Comparison of ENCODE assay signal across 8 cellular contexts in the genomic region with DNA sequence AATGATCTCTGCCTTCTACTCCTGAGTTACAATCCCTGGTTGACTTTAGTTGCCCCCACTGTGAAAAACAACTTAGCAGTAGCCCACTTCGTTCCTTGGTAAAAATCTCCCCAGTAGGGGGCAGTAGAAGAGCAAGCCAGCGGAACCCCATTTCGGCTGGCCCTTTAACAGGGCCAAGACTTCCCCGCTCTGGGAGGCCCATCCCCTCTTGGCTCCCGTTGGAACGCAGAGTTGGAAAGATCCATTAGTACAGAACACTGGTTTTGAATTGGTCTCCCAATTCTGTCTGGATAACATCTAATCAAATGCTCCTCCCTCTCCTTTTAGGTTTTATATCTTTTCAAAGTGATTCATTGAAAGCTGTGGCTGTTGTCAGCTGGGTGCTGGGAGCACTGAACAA.
A peak's percentile ranks its signal among the peaks of the same experiment; 100 is the strongest.
DNase-seq lines count a peak whose midpoint lies in the region; ATAC-seq, FAIRE-seq and TF ChIP-seq lines count a peak whose summit lies in the region.

No MANE protein-coding gene starts in this region.

- H3K27me3 ChIP-seq in H1 (replicated peaks in 1 of 4; ENCODE audit: control insufficient read depth in 3 of 4, extremely low read depth in 1 of 4, insufficient read depth in 3 of 4, low read length in 3 of 4): no peaks in the 10 kb centered on the region

- peak; percentile 53 to 77 (median 77) for TF ChIP-seq CTCF in H1 (IDR thresholded peaks at IDR 0.05; ENCODE audit: control extremely low read depth in 1 of 3, insufficient read depth in 1 of 3, low read depth in 1 of 3, low read length in 3 of 3)

- CTCF ChIA-PET in activated CD4-positive, alpha-beta T cell treated with anti-CD3 and anti-CD28 coated beads, Interleukin-2, amount 10 ng/mL, durations not matched to agents 7 days and 5 days (lab: Charles Lee): interaction anchor here (0.6 to 2.6 kb wide), 18 partner anchors 9 to 1129 kb away, joined by 3 to 9 read pairs (median 4); no protein-coding TSS in a partner anchor
- CTCF ChIA-PET in H1 (lab: Charles Lee; ENCODE audit: partially characterized antibody): interaction anchor here (0.6 to 4.9 kb wide), 20 partner anchors 9 to 1528 kb away, joined by 3 to 28 read pairs (median 3); no protein-coding TSS in a partner anchor

- H3K36me3 Mint-ChIP-seq in activated CD4-positive, alpha-beta T cell treated with anti-CD3 and anti-CD28 coated beads, Interleukin-2, amount 10 ng/mL, durations not matched to agents 7 days and 5 days (ENCODE audit: low read depth): peaks cover 5% of the 10 kb centered on the region

- no peak overlapping the region for H3K14ac ChIP-seq in H1 (ENCODE audit: insufficient read length)

- H3K4ac ChIP-seq in H1 (replicated peaks; ENCODE audit: insufficient read length, low read depth, low read length): no peak overlapping the region

- H3K9ac ChIP-seq in H1 (replicated peaks in 1 of 4; ENCODE audit: extremely low read depth in 1 of 4, low read depth in 3 of 4, low read length in 3 of 4): no peak overlapping the region

- H2BK15ac ChIP-seq in H1 (ENCODE audit: low read length): 0 out of 2 replicates have a peak overlapping the region, but pooled peaks have one; percentile 53

- no peaks in the 10 kb centered on the region for H3K27me3 Mint-ChIP-seq in activated CD4-positive, alpha-beta T cell treated with anti-CD3 and anti-CD28 coated beads, Interleukin-2, amount 10 ng/mL, durations not matched to agents 7 days and 5 days

- no peak overlapping the region for H4K91ac ChIP-seq in H1 (replicated peaks; ENCODE audit: insufficient read length, low read length)

- H2BK5ac ChIP-seq in H1 (ENCODE audit: low read depth, low read length): no peak overlapping the region

- H2BK12ac ChIP-seq in H1 (ENCODE audit: low read depth, low read length): peak overlapping the region; percentile 62; the same call in 1 of the 2 replicates

- POLR2A ChIA-PET in activated CD4-positive, alpha-beta T cell treated with anti-CD3 and anti-CD28 coated beads, Interleukin-2, amount 10 ng/mL, durations not matched to agents 7 days and 5 days (lab: Charles Lee): interaction anchor here (0.9 kb wide), 1 partner anchor 44 kb away, joined by 5 read pairs; no protein-coding TSS in a partner anchor
- POLR2A ChIA-PET in H1 (lab: Charles Lee; ENCODE audit: partially characterized antibody): no interaction called here

- H3K18ac ChIP-seq in H1 (ENCODE audit: extremely low read depth, low read length): 0 out of 2 replicates have a peak overlapping the region, but pooled peaks have one; percentile 14

- peak overlapping the region; percentile 49 for H3K4me3 Mint-ChIP-seq in activated CD4-positive, alpha-beta T cell treated with anti-CD3 and anti-CD28 coated beads, Interleukin-2, amount 10 ng/mL, durations not matched to agents 7 days and 5 days

- no peak for TF ChIP-seq EP300 in H1 (IDR thresholded peaks at IDR 0.05; ENCODE audit: borderline replicate concordance in 1 of 2, low read depth in 2 of 2, low read length in 2 of 2)

- no peaks in the 10 kb centered on the region for H3K9me3 Mint-ChIP-seq in activated CD4-positive, alpha-beta T cell treated with anti-CD3 and anti-CD28 coated beads, Interleukin-2, amount 10 ng/mL, durations not matched to agents 7 days and 5 days

- no peak overlapping the region for H4K8ac ChIP-seq in H1 (ENCODE audit: extremely low read depth, insufficient read depth, low read length)

- H2BK120ac ChIP-seq in H1 (replicated peaks; ENCODE audit: low read depth, low read length): no peak overlapping the region

- H2AK5ac ChIP-seq in H1 (ENCODE audit: low read depth, low read length): no peak overlapping the region

- no peak overlapping the region for H3K56ac ChIP-seq in H1 (replicated peaks; ENCODE audit: insufficient read length, low read depth, low read length)

- no peak overlapping the region for H3K23ac ChIP-seq in H1 (ENCODE audit: insufficient read length)

- H3K23me2 ChIP-seq in H1 (ENCODE audit: low read depth, low read length): no peaks in the 10 kb centered on the region

- H3K79me2 ChIP-seq in H1 (ENCODE audit: control insufficient read depth in 1 of 2, insufficient read depth in 2 of 2, low read length in 2 of 2): no peaks in the 10 kb centered on the region

- H3K4me3 ChIP-seq in H1 (ENCODE audit: extremely low read depth in 1 of 4, insufficient read depth in 2 of 4, low read depth in 3 of 4, low read length in 4 of 4): no peak overlapping the region

- H3K4me2 ChIP-seq in H1 (ENCODE audit: insufficient read depth in 1 of 2, low read depth in 2 of 2, low read length in 2 of 2): no peak overlapping the region

- H3K4me1 Mint-ChIP-seq in activated CD4-positive, alpha-beta T cell treated with anti-CD3 and anti-CD28 coated beads, Interleukin-2, amount 10 ng/mL, durations not matched to agents 7 days and 5 days: peaks cover 89% of the 10 kb centered on the region

- H2AFZ ChIP-seq in H1 (ENCODE audit: low read length): peak overlapping the region; percentile 86; the same call in 1 of the 2 replicates

- TF ChIP-seq POLR2A in H1 (IDR thresholded peaks at IDR 0.05; ENCODE audit: control extremely low read depth in 1 of 2, low read depth in 2 of 2, low read length in 2 of 2): no peak

- H3K27ac ChIP-seq in H1 (ENCODE audit: low read depth, low read length): no peak overlapping the region

- H3K4me1 ChIP-seq in H1 (replicated peaks in 1 of 4; ENCODE audit: control insufficient read depth in 3 of 4, insufficient read depth in 4 of 4, low read length in 3 of 4): peaks cover 1 to 9% (median 7%) of the 10 kb centered on the region in 4 experiments; a peak in 6 of 7 replicates

- TF ChIP-seq RAD21 in H1 (IDR thresholded peaks at IDR 0.05 in 1 of 2, conservative IDR thresholded peaks at IDR 0.05 in 1 of 2; ENCODE audit: low read depth in 2 of 2, low read length in 2 of 2): peak; percentile 89 to 92

- WGBS in H1 (ENCODE audit: extremely low coverage in 1 of 2, insufficient coverage in 1 of 2, insufficient read length in 1 of 2, insufficient replicate concordance in 2 of 2, low coverage in 1 of 2, low lambda C conversion rate in 2 of 2, missing lambda C conversion rate in 1 of 2), 2 experiments: 30% methylated on average over 6 of the region's 6 CpGs; no CpG with 5 or more reads in 1 of the 2 experiments

- H3K9me3 ChIP-seq in H1 (ENCODE audit: insufficient read depth in 2 of 2, low read depth in 1 of 2, low read length in 1 of 2): no peaks in the 10 kb centered on the region

- no peak overlapping the region for H4K5ac ChIP-seq in H1 (ENCODE audit: insufficient read length, low read depth, low read length)

- FAIRE-seq in H1 (lab: Jason Lieb, UNC): no peak

- DNase-seq in Ammon's horn (ENCODE audit: low spot score): peak; percentile 48
- DNase-seq in KG1 (lab: John Stamatoyannopoulos, UW): peak; percentile 20
- peak; percentile 79 for DNase-seq in activated CD4-positive, alpha-beta T cell treated with anti-CD3 and anti-CD28 coated beads, Interleukin-2, amount 10 ng/mL, durations not matched to agents 7 days and 5 days
- peak; percentile 7 to 76 for DNase-seq in H1 (ENCODE audit: low read depth in 1 of 2, low spot score in 2 of 2)
- peak; percentile 64 for DNase-seq in retina
- DNase-seq in LoVo (ENCODE audit: low spot score): no peak

- no peaks in the 10 kb centered on the region for H3K36me3 ChIP-seq in H1 (ENCODE audit: control insufficient read depth in 2 of 4, insufficient read depth in 4 of 4, low read length in 3 of 4)

- H4K20me1 ChIP-seq in H1 (replicated peaks in 1 of 2; ENCODE audit: control insufficient read depth in 1 of 2, insufficient read depth in 2 of 2, low read length in 2 of 2): no peaks in the 10 kb centered on the region

- no peak overlapping the region for H2BK20ac ChIP-seq in H1 (ENCODE audit: low read length)

- ATAC-seq in HG03139 (IDR thresholded peaks at IDR 0.05; ENCODE audit: unreplicated experiment) (no peak), HG02763 (IDR thresholded peaks at IDR 0.05; ENCODE audit: unreplicated experiment) (no peak)

- H3K27ac Mint-ChIP-seq in activated CD4-positive, alpha-beta T cell treated with anti-CD3 and anti-CD28 coated beads, Interleukin-2, amount 10 ng/mL, durations not matched to agents 7 days and 5 days: peak overlapping the region; percentile 96

- no peaks in the 10 kb centered on the region for H3K79me1 ChIP-seq in H1 (ENCODE audit: low read depth, low read length)

TF ChIP-seq in H1, 55 proteins besides CTCF, POLR2A, EP300 and RAD21:
- 0 out of 2 replicates have a peak, but pooled peaks have one; percentile 33 for TF ChIP-seq POU5F1 (IDR thresholded peaks at IDR 0.05; ENCODE audit: low read depth, low read length)
- 0 out of 4 replicates have a peak, but pooled peaks of 1 of the 2 experiments have one; percentile 47 for TF ChIP-seq HDAC2 (IDR thresholded peaks at IDR 0.05; ENCODE audit: borderline replicate concordance in 1 of 2, low read depth in 2 of 2, low read length in 2 of 2)
- 0 out of 2 replicates have a peak, but pooled peaks have one; percentile 33 for TF ChIP-seq GABPA (IDR thresholded peaks at IDR 0.05; ENCODE audit: borderline replicate concordance, insufficient read depth, low read length)
- no peak for TF ChIP-seq ZNF274 (IDR thresholded peaks at IDR 0.05; ENCODE audit: borderline replicate concordance, extremely low read depth, low read length)
